Comparison of ENCODE assay signal across 18 cellular contexts in the genomic region with DNA sequence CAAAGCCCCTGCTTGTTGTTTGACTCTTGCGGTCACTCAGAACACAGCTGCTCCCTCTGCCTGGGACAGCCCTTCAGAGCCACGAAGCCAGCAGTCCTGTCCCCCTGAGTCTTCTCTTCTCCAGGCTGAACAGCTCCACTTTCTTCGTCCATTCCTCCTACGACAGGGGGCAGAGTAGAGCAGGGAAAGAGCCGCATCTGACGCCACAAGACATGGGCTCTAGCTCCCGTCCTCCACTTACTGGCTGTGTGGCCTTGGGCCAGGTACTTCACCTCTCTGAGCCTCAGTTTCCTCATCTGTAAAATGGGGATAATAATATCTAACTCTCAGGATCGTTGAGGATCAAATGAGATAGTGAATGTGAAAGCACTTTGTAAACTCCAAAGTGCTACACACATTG. TPM values are rescaled to one million over a fixed set of nuclear protein-coding genes. Genes with fewer than 3 reads are reported as not detected.
A peak's percentile ranks its signal among the peaks of the same experiment; 100 is the strongest.
DNase-seq lines count a peak whose midpoint lies in the region; ATAC-seq, FAIRE-seq and TF ChIP-seq lines count a peak whose summit lies in the region.
"Had no signal": no experiment of that assay in that cellular context is flagged by ENCODE, and none has a peak within 500 bp of the region (broad histone marks: within the 10 kb centered on the region; RNA-seq: fewer than 3 reads in every experiment).

No MANE protein-coding gene starts in this region.

- dilution Hi-C loops in endothelial cell of umbilical vein (cut with MboI; ENCODE audit: extremely low pct_ligation_motif_present, low sequenced_read_pairs): loop anchor here (25.0 kb wide), 1 partner anchor 161 kb away; no protein-coding TSS in a partner anchor

- no peaks in the 10 kb centered on the region for H3K9me3 Mint-ChIP-seq in type B pancreatic cell
- H3K9me3 Mint-ChIP-seq: mesothelial cell of epicardium; stimulated activated naive CD8-positive, alpha-beta T cell treated with anti-CD3 and anti-CD28 coated beads, Interleukin-15, amount 100 ng/mL, for 72 hours had no signal

- H3K9me1 ChIP-seq in endothelial cell of umbilical vein (replicated peaks; ENCODE audit: control insufficient read depth, extremely low read depth, insufficient read depth, low read length): no peaks in the 10 kb centered on the region

- H3K27me3 ChIP-seq in A673 (replicated peaks; ENCODE audit: insufficient read depth, low read depth, low read length, poor library complexity): no peaks in the 10 kb centered on the region
- no peaks in the 10 kb centered on the region for H3K27me3 ChIP-seq in OCI-LY1 (ENCODE audit: insufficient read depth, low read length)
- H3K27me3 ChIP-seq in endothelial cell of umbilical vein (ENCODE audit: control insufficient read depth in 2 of 2, insufficient read depth in 2 of 2, low read length in 2 of 2): no peaks in the 10 kb centered on the region

- H3K4me2 ChIP-seq in OCI-LY1 (ENCODE audit: low read length): no peak overlapping the region
- H3K4me2 ChIP-seq in endothelial cell of umbilical vein (ENCODE audit: insufficient read depth, low read length): no peak overlapping the region

- H2AFZ ChIP-seq in OCI-LY1 (ENCODE audit: low read length) (no peak overlapping the region), endothelial cell of umbilical vein (ENCODE audit: low read depth, low read length) (no peak overlapping the region)

- peak; percentile 43 for DNase-seq in A673 (ENCODE audit: low spot score)
- DNase-seq in endothelial cell of umbilical vein (ENCODE audit: low read depth, low spot score): no peak
- no peak for DNase-seq in type B pancreatic cell (ENCODE audit: extremely low spot score, unreplicated experiment)
- DNase-seq in NCI-H524 treated with DMSO at 0.1 percent for 48 hours (lab: John Stamatoyannopoulos, UW): no peak
- DNase-seq: NCI-H446 treated with DMSO at 0.1 percent for 48 hours; stimulated activated CD4-positive, alpha-beta T cell treated with anti-CD3 and anti-CD28 coated beads, Interleukin-4, amount 100 ng/mL, for 4 hours; stimulated activated naive CD8-positive, alpha-beta T cell treated with anti-CD3 and anti-CD28 coated beads, Interleukin-15, amount 100 ng/mL, for 72 hours had no signal

- H3K27me3 Mint-ChIP-seq in type B pancreatic cell: peaks cover 19% of the 10 kb centered on the region
- H3K27me3 Mint-ChIP-seq: brain had no signal

- H3K36me3 Mint-ChIP-seq in type B pancreatic cell: no peaks in the 10 kb centered on the region
- H3K36me3 Mint-ChIP-seq: brain, mesothelial cell of epicardium had no signal

- BruUV-seq in A673 (replicated peaks; lab: Mats Ljungman, UMichigan) (no TSS peak), endothelial cell of umbilical vein (replicated peaks; lab: Mats Ljungman, UMichigan) (no TSS peak)

- POLR2A ChIA-PET in A673 (lab: Charles Lee; ENCODE audit: low non-redundant PET): no interaction called here
- POLR2A ChIA-PET in endothelial cell of umbilical vein (lab: Charles Lee): interaction anchor here (0.6 kb wide), 1 partner anchor 15 kb away, joined by 3 read pairs; no protein-coding TSS in a partner anchor

- H3K9me3 ChIP-seq in A673 (ENCODE audit: low read depth, low read length, poor library complexity, severe bottlenecking): no peaks in the 10 kb centered on the region
- no peaks in the 10 kb centered on the region for H3K9me3 ChIP-seq in OCI-LY1 (ENCODE audit: low read length)
- H3K9me3 ChIP-seq in endothelial cell of umbilical vein (replicated peaks; ENCODE audit: control insufficient read depth, insufficient read depth, low read length): no peaks in the 10 kb centered on the region

- CTCF ChIA-PET in A673 (lab: Charles Lee): interaction anchor here (0.5 to 2.7 kb wide), 6 partner anchors 25 to 547 kb away, joined by 3 to 35 read pairs (median 8); no protein-coding TSS in a partner anchor
- CTCF ChIA-PET in endothelial cell of umbilical vein (lab: Charles Lee): interaction anchor here (0.6 to 7.1 kb wide), 24 partner anchors 8 to 540 kb away, joined by 3 to 191 read pairs (median 8); partner anchors contain the start of gene RNF169

- no peaks in the 10 kb centered on the region for H3F3A ChIP-seq in OCI-LY1 (ENCODE audit: insufficient read depth, low read length)

- TF ChIP-seq POLR2A in endothelial cell of umbilical vein (IDR thresholded peaks at IDR 0.05; ENCODE audit: low read depth, low read length): no peak

- no peak overlapping the region for H3K27ac Mint-ChIP-seq in type B pancreatic cell
- H3K27ac Mint-ChIP-seq: brain, mesothelial cell of epicardium had no signal

- no peak overlapping the region for H3K9ac ChIP-seq in OCI-LY1 (ENCODE audit: low read length)
- no peak overlapping the region for H3K9ac ChIP-seq in endothelial cell of umbilical vein (replicated peaks; ENCODE audit: extremely low read depth, insufficient read depth, low read length)

- peak; percentile 57 for FAIRE-seq in endothelial cell of umbilical vein (lab: Jason Lieb, UNC)

- intact Hi-C loops in A673 (cut with micrococcal nuclease; ENCODE audit: unreplicated experiment) (loop anchor here (5.0 kb wide), 1 partner anchor 171 kb away; no protein-coding TSS in a partner anchor), endothelial cell of umbilical vein (cut with micrococcal nuclease) (no loop called here)

- H3K4me3 Mint-ChIP-seq in type B pancreatic cell: no peak overlapping the region
- H3K4me3 Mint-ChIP-seq: brain; mesothelial cell of epicardium; stimulated activated naive CD8-positive, alpha-beta T cell treated with anti-CD3 and anti-CD28 coated beads, Interleukin-15, amount 100 ng/mL, for 72 hours had no signal

- H3K4me3 ChIP-seq in A673 (ENCODE audit: low read depth, low read length, poor library complexity, severe bottlenecking): no peak overlapping the region
- no peak overlapping the region for H3K4me3 ChIP-seq in OCI-LY1 (ENCODE audit: low read depth, low read length, poor library complexity, severe bottlenecking)
- no peak overlapping the region for H3K4me3 ChIP-seq in endothelial cell of umbilical vein (replicated peaks in 1 of 3; ENCODE audit: insufficient read depth in 1 of 3, low read depth in 1 of 3, low read length in 3 of 3)

- no peaks in the 10 kb centered on the region for H4K20me1 ChIP-seq in OCI-LY1 (ENCODE audit: insufficient read depth, low read length)
- no peaks in the 10 kb centered on the region for H4K20me1 ChIP-seq in endothelial cell of umbilical vein (replicated peaks; ENCODE audit: control insufficient read depth, extremely low read depth, insufficient read depth, low read length)

- H3K9me2 ChIP-seq in OCI-LY1 (ENCODE audit: low read depth, low read length): no peaks in the 10 kb centered on the region

- H3K4me1 ChIP-seq in A673 (ENCODE audit: insufficient read depth, low read length, poor library complexity, severe bottlenecking) (no peaks in the 10 kb centered on the region), OCI-LY1 (ENCODE audit: insufficient read depth, low read length, severe bottlenecking) (no peaks in the 10 kb centered on the region), endothelial cell of umbilical vein (ENCODE audit: control insufficient read depth, extremely low read depth, insufficient read depth, low read length) (peaks cover 12% of the 10 kb centered on the region)

- H3K36me3 ChIP-seq in A673 (ENCODE audit: insufficient read depth, low read length, poor library complexity, severe bottlenecking) (no peaks in the 10 kb centered on the region), OCI-LY1 (ENCODE audit: insufficient read depth, low read length) (no peaks in the 10 kb centered on the region), endothelial cell of umbilical vein (ENCODE audit: control insufficient read depth in 2 of 2, extremely low read depth in 1 of 2, insufficient read depth in 2 of 2, low read length in 2 of 2) (no peaks in the 10 kb centered on the region)

- H3K4me1 Mint-ChIP-seq in type B pancreatic cell (ENCODE audit: unreplicated experiment): peaks cover 5% of the 10 kb centered on the region
- H3K4me1 Mint-ChIP-seq: mesothelial cell of epicardium had no signal

- TF ChIP-seq CTCF in A673 (conservative IDR thresholded peaks at IDR 0.05; ENCODE audit: low read depth, low read length): peak; percentile 37; the same call in 1 of the 2 replicates
- peak; percentile 45 for TF ChIP-seq CTCF in GM12873 (IDR thresholded peaks at IDR 0.05; ENCODE audit: insufficient read depth, low read depth, low read length, missing control alignments)
- peak; percentile 56; the same call in 1 of the 2 replicates for TF ChIP-seq CTCF in OCI-LY1 (IDR thresholded peaks at IDR 0.05; ENCODE audit: low read length)
- peak in 1 of 2 donors; percentile 19 for TF ChIP-seq CTCF in endothelial cell of umbilical vein (IDR thresholded peaks at IDR 0.05; ENCODE audit: extremely low read depth in 1 of 2, insufficient read depth in 1 of 2, low read depth in 1 of 2, low read length in 2 of 2)
- TF ChIP-seq CTCF in type B pancreatic cell (conservative IDR thresholded peaks at IDR 0.05): no peak

- H3K79me2 ChIP-seq in OCI-LY1 (ENCODE audit: insufficient read depth, low read length) (no peaks in the 10 kb centered on the region), endothelial cell of umbilical vein (ENCODE audit: control insufficient read depth, insufficient read depth, low read length) (no peaks in the 10 kb centered on the region)

- ATAC-seq in HG02852 (IDR thresholded peaks at IDR 0.05; ENCODE audit: unreplicated experiment) (no peak), HG03135 (IDR thresholded peaks at IDR 0.05; ENCODE audit: unreplicated experiment) (no peak)
- ATAC-seq: Right ventricle myocardium inferior; stimulated activated naive CD8-positive, alpha-beta T cell treated with anti-CD3 and anti-CD28 coated beads, Interleukin-15, amount 100 ng/mL, for 72 hours had no signal

- H3K27ac ChIP-seq in A673 (ENCODE audit: low read depth, low read length, poor library complexity, severe bottlenecking) (no peak overlapping the region), OCI-LY1 (ENCODE audit: low read depth, low read length, poor library complexity, severe bottlenecking) (no peak overlapping the region), endothelial cell of umbilical vein (ENCODE audit: insufficient read depth, low read depth, low read length) (no peak overlapping the region)
- H3K27ac ChIP-seq: C4-2B, epithelial cell of prostate, VCaP had no signal

RNA-seq across cellular contexts. Expression of gene CHRDL2, which starts 29.9 kb away (rescaled TPM):
- total RNA-seq in A673 (2021): 7.7 and 11.6 TPM in 2 replicates
- total RNA-seq in endothelial cell of umbilical vein: not detected in 2 replicates
- polyA plus RNA-seq in endothelial cell of umbilical vein: not detected in 2 replicates
- polyA plus RNA-seq in endothelial cell of umbilical vein (2011; cell fraction: cytosol; rRNA removed): not detected in 2 replicates
- polyA plus RNA-seq in endothelial cell of umbilical vein (2011; cell fraction: nucleus; rRNA removed): not detected in 2 replicates
- polyA plus RNA-seq in endothelial cell of umbilical vein (2012): not detected in 2 replicates
- not detected in 2 replicates for polyA minus RNA-seq in endothelial cell of umbilical vein
- polyA minus RNA-seq in endothelial cell of umbilical vein (2011; cell fraction: cytosol; rRNA and poly(A)+ RNA removed): not detected
- polyA minus RNA-seq in endothelial cell of umbilical vein (2011; cell fraction: nucleus; rRNA and poly(A)+ RNA removed): not detected in 2 replicates
- total RNA-seq in type B pancreatic cell (ENCODE audit: low replicate concordance): 1.4 TPM in 1 of 2 replicates, not detected in the other
- total RNA-seq: pulmonary artery endothelial cell had no signal

RNA-seq across cellular contexts. Expression of gene RNF169, which starts 47.3 kb away (rescaled TPM):
- total RNA-seq in A673 (2021) (19.7 and 20.6 TPM in 2 replicates), endothelial cell of umbilical vein (17.3 and 21.3 TPM in 2 replicates), type B pancreatic cell (ENCODE audit: low replicate concordance) (16.8 and 18.8 TPM in 2 replicates)
- 5.2 and 5.8 TPM in 2 replicates for polyA plus RNA-seq in endothelial cell of umbilical vein
- 4.8 and 5.4 TPM in 2 replicates for polyA plus RNA-seq in endothelial cell of umbilical vein (2011; cell fraction: cytosol; rRNA removed)
- polyA plus RNA-seq in endothelial cell of umbilical vein (2011; cell fraction: nucleus; rRNA removed): 14.5 and 16.5 TPM in 2 replicates
- polyA plus RNA-seq in endothelial cell of umbilical vein (2012): 10.6 and 10.9 TPM in 2 replicates
- 33.8 and 33.9 TPM in 2 replicates for polyA minus RNA-seq in endothelial cell of umbilical vein
- polyA minus RNA-seq in endothelial cell of umbilical vein (2011; cell fraction: cytosol; rRNA and poly(A)+ RNA removed): 19.3 TPM
- polyA minus RNA-seq in endothelial cell of umbilical vein (2011; cell fraction: nucleus; rRNA and poly(A)+ RNA removed): 36.8 and 49.7 TPM in 2 replicates
